1 cellular context compared by ENCODE assay signal in the genomic region with DNA sequence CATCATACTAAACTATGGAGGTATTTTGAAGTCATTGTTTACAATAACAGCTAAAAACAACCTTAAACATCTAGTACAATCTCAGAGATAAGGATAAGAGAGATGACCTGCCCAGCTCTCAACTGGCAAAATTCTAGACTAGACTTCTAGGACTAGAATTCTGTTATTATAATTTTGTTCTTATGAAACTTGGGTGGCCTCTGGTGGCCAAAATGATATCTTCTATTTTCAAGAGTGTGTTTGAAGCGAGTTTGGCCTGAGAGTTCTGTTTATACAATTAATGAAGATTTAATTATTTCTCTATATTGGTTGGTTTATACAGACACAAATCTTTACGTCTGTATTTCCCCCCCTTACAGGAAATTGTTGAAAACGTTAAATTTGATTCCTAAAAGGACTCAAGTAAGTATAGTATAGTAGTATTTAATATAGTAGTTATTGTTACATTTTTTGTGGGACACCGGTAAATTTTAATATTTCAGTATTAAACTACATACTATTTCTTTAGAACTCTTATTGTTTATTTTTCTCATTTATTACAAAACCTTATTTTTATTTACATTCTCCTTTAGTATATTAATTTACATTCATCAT.
TF ChIP-seq lines count a peak whose summit lies in the region.

No MANE protein-coding gene starts in this region.

TF ChIP-seq in IMR-90, 13 proteins besides CTCF, POLR2A, EP300 and RAD21:
- no peak for TF ChIP-seq MXI1 (IDR thresholded peaks at IDR 0.05; ENCODE audit: borderline replicate concordance, low read depth, low read length)
- TF ChIP-seq SMC3 (IDR thresholded peaks at IDR 0.05; ENCODE audit: low read depth, low read length): peak; percentile 73
